In the genomic region with DNA sequence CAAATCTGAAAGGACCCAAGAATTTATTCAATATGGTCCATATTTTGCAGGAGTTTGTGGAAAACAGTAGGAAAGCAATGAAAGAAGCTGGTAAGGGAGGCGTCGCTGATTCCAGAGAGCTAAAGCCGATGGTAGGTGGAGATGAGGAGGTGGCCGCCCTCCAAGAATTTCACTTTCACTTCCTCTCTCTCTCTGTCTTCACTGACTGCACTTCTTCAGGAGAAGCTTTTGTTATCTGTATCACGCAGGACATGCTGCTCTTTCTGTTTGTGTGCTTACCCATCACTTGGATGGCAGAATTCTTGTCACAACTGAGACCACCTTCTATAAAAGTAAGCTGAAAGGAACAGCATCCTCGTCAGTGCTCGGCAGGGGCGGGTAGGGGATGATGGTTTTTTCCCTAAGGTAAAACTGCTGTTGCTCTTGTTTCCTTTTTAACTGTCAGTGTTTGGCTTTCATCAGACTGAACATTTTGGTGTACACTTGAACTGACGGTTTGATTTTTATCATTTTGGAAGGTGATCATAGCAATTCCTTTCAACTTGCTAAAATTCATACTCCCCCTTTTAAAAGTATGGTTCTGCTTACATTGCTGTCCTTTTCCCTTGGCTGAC, we compare ENCODE assay signal across 8 cellular contexts.
DNase-seq lines count a peak whose midpoint lies in the region; ATAC-seq, FAIRE-seq and TF ChIP-seq lines count a peak whose summit lies in the region.

No MANE protein-coding gene starts in this region.

- H3K18ac ChIP-seq in IMR-90 (ENCODE audit: low read depth, low read length): no peak overlapping the region

- H2BK15ac ChIP-seq in IMR-90 (ENCODE audit: low read depth, low read length): no peak overlapping the region

- H3K9me3 Mint-ChIP-seq in activated T-cell treated with anti-CD3 and anti-CD28 coated beads, Interleukin-2, amount 50 U/mL, for 72 hours: no peaks in the 10 kb centered on the region

- H3K4ac ChIP-seq in IMR-90 (ENCODE audit: low read depth, low read length): no peak overlapping the region

- H3K4me3 Mint-ChIP-seq in activated T-cell treated with anti-CD3 and anti-CD28 coated beads, Interleukin-2, amount 50 U/mL, for 72 hours: peak overlapping the region; percentile 79 to 94

- POLR2A ChIA-PET in IMR-90 (lab: Charles Lee; ENCODE audit: unreplicated experiment): no interaction called here

- no CpG with 5 or more reads among the region's 9 CpGs for WGBS in IMR-90 (ENCODE audit: extremely low coverage in 2 of 2, insufficient read length in 1 of 2), 2 experiments

- no peak overlapping the region for H2BK120ac ChIP-seq in IMR-90 (ENCODE audit: low read depth, low read length)

- no peak overlapping the region for H4K91ac ChIP-seq in IMR-90 (ENCODE audit: insufficient read depth, low read depth, low read length)

- peak; percentile 99 for ATAC-seq in GM21528 (IDR thresholded peaks at IDR 0.05; ENCODE audit: low FRiP score, unreplicated experiment)
- no peak for ATAC-seq in IMR-90 (ENCODE audit: low read depth)
- ATAC-seq in activated T-cell treated with anti-CD3 and anti-CD28 coated beads, Interleukin-2, amount 50 U/mL, for 72 hours (replicated peaks in 1 of 2): peak; percentile 80 to 92

- no TSS peak for BruUV-seq in IMR-90 (replicated peaks; lab: Mats Ljungman, UMichigan)

- H2AK9ac ChIP-seq in IMR-90 (replicated peaks; ENCODE audit: low read depth, low read length, poor library complexity): no peak overlapping the region

- H3K36me3 Mint-ChIP-seq in activated T-cell treated with anti-CD3 and anti-CD28 coated beads, Interleukin-2, amount 50 U/mL, for 72 hours (ENCODE audit: insufficient read depth in 2 of 2): peaks cover 0 to 1% of the 10 kb centered on the region in 2 donors

- no peak overlapping the region for H2BK5ac ChIP-seq in IMR-90 (ENCODE audit: low read depth, low read length, poor library complexity, severe bottlenecking)

- peaks cover 10% of the 10 kb centered on the region for H3K4me1 Mint-ChIP-seq in activated T-cell treated with anti-CD3 and anti-CD28 coated beads, Interleukin-2, amount 50 U/mL, for 72 hours (ENCODE audit: low read depth)

- no peak overlapping the region for H3K14ac ChIP-seq in IMR-90 (replicated peaks; ENCODE audit: low read depth, low read length)

- H4K20me1 ChIP-seq in IMR-90 (ENCODE audit: insufficient read depth, low read length): no peaks in the 10 kb centered on the region

- H3K27me3 ChIP-seq in IMR-90 (ENCODE audit: control insufficient read depth, insufficient read depth, low read length) (no peaks in the 10 kb centered on the region), muscle layer of colon (ENCODE audit: control insufficient read depth in 1 of 2, insufficient read depth in 2 of 2, low read length in 2 of 2) (no peaks in the 10 kb centered on the region)

- no peaks in the 10 kb centered on the region for H3K79me1 ChIP-seq in IMR-90 (ENCODE audit: low read depth in 1 of 2, low read length in 2 of 2)

- DNase-seq in GM12891 (ENCODE audit: insufficient read length, low spot score) (peak; percentile 26), IMR-90 (no peak), RCC 7860 (ENCODE audit: low spot score) (no peak), DMS79 treated with DMSO at 0.1 percent for 48 hours (lab: John Stamatoyannopoulos, UW) (no peak), dermis blood vessel endothelial cell (no peak)
- DNase-seq in activated T-cell treated with anti-CD3 and anti-CD28 coated beads, Interleukin-2, amount 50 U/mL, for 72 hours: peak; percentile 12 to 34

- CTCF ChIA-PET in IMR-90 (lab: Yijun Ruan, JAX): no interaction called here

- dilution Hi-C loops in IMR-90 (cut with HindIII; ENCODE audit: low sequenced_read_pairs, unreplicated experiment): no loop called here

- no peak overlapping the region for H4K5ac ChIP-seq in IMR-90 (ENCODE audit: low read depth, low read length)

- H3K36me3 ChIP-seq in IMR-90 (ENCODE audit: control insufficient read depth, insufficient read depth, low read length) (peaks cover 3% of the 10 kb centered on the region; the same call in 1 of the 2 replicates), muscle layer of colon (ENCODE audit: insufficient read depth, low read length) (no peaks in the 10 kb centered on the region)

- peak overlapping the region; percentile 88 for H3K27ac Mint-ChIP-seq in activated T-cell treated with anti-CD3 and anti-CD28 coated beads, Interleukin-2, amount 50 U/mL, for 72 hours

- no peaks in the 10 kb centered on the region for H3K27me3 Mint-ChIP-seq in activated T-cell treated with anti-CD3 and anti-CD28 coated beads, Interleukin-2, amount 50 U/mL, for 72 hours (ENCODE audit: low read depth)

- no peak overlapping the region for H2BK20ac ChIP-seq in IMR-90 (ENCODE audit: low read depth, low read length)

- no peak overlapping the region for H4K8ac ChIP-seq in IMR-90 (ENCODE audit: low read depth in 2 of 2, low read length in 2 of 2)

- FAIRE-seq in GM12891 (lab: Jason Lieb, UNC) (peak; percentile 79), RCC 7860 (lab: Jason Lieb, UNC) (no peak)

- H2AK5ac ChIP-seq in IMR-90 (ENCODE audit: low read depth, low read length): no peak overlapping the region

- no peak for TF ChIP-seq CTCF in IMR-90 (conservative IDR thresholded peaks at IDR 0.05; ENCODE audit: low read depth, low read length)

- no peaks in the 10 kb centered on the region for H3K9me1 ChIP-seq in IMR-90 (ENCODE audit: insufficient read depth, low read length)

- H3K4me2 ChIP-seq in IMR-90 (ENCODE audit: low read depth, low read length): peak overlapping the region; percentile 60; the same call in 1 of the 2 replicates

- TF ChIP-seq RAD21 in IMR-90 (IDR thresholded peaks at IDR 0.05; ENCODE audit: low read length): no peak

- H3K9ac ChIP-seq in IMR-90 (ENCODE audit: low read depth, low read length): no peak overlapping the region
- H3K9ac ChIP-seq in muscle layer of colon (ENCODE audit: low read length): no peak overlapping the region

- H3K56ac ChIP-seq in IMR-90 (ENCODE audit: extremely low read depth, insufficient read depth, low read length): no peak overlapping the region

- no peaks in the 10 kb centered on the region for H3K4me1 ChIP-seq in IMR-90 (ENCODE audit: control insufficient read depth, insufficient read depth, low read length)
- H3K4me1 ChIP-seq in muscle layer of colon (ENCODE audit: insufficient read depth, low read length): no peaks in the 10 kb centered on the region

- H3K4me3 ChIP-seq in IMR-90 (ENCODE audit: insufficient read depth, low read depth, low read length): no peak overlapping the region
- H3K4me3 ChIP-seq in muscle layer of colon (ENCODE audit: low read depth in 1 of 2, low read length in 2 of 2): peak overlapping the region; percentile 39 to 62

- H2AFZ ChIP-seq in IMR-90 (replicated peaks; ENCODE audit: low read length, poor library complexity): no peak overlapping the region

- H3K9me3 ChIP-seq in IMR-90 (ENCODE audit: control insufficient read depth, insufficient read depth, low read length): no peaks in the 10 kb centered on the region
- no peaks in the 10 kb centered on the region for H3K9me3 ChIP-seq in muscle layer of colon (ENCODE audit: low read length)

- in situ Hi-C loops in IMR-90 (cut with MboI; ENCODE audit: low sequenced_read_pairs): loop anchor here (25.0 kb wide), 1 partner anchor 102 kb away; no protein-coding TSS in a partner anchor

- no peak overlapping the region for H3K23ac ChIP-seq in IMR-90 (ENCODE audit: low read depth, low read length)

- H3K27ac ChIP-seq in IMR-90 (ENCODE audit: insufficient read depth, low read length) (no peak overlapping the region), muscle layer of colon (ENCODE audit: low read depth, low read length) (no peak overlapping the region)

- no peak for TF ChIP-seq POLR2A in GM12891 (IDR thresholded peaks at IDR 0.05; ENCODE audit: low read depth, low read length)
- no peak for TF ChIP-seq POLR2A in IMR-90 (IDR thresholded peaks at IDR 0.05; ENCODE audit: low read depth, low read length)

- intact Hi-C loops in IMR-90 (cut with micrococcal nuclease): no loop called here

TF ChIP-seq in GM12891, 5 proteins besides CTCF, POLR2A, EP300 and RAD21:
- TF ChIP-seq SPI1 (IDR thresholded peaks at IDR 0.05; ENCODE audit: low read depth, low read length) (peak; percentile 100), POU2F2 (IDR thresholded peaks at IDR 0.05; ENCODE audit: low read depth, low read length) (no peak)
TF ChIP-seq in GM12891: peak in this region for 1.

TF ChIP-seq in IMR-90, 13 proteins besides CTCF, POLR2A, EP300 and RAD21:
- TF ChIP-seq RCOR1 (IDR thresholded peaks at IDR 0.05; ENCODE audit: insufficient replicate concordance, low read length) (no peak), RFX5 (IDR thresholded peaks at IDR 0.05; ENCODE audit: low read depth, low read length) (no peak), NFE2L2 (IDR thresholded peaks at IDR 0.05; ENCODE audit: low read depth, low read length) (no peak), BHLHE40 (IDR thresholded peaks at IDR 0.05; ENCODE audit: low read depth, low read length) (no peak), CHD1 (IDR thresholded peaks at IDR 0.05; ENCODE audit: low read depth, low read length) (no peak), FOS (IDR thresholded peaks at IDR 0.05; ENCODE audit: low read depth, low read length) (no peak), MXI1 (IDR thresholded peaks at IDR 0.05; ENCODE audit: borderline replicate concordance, low read depth, low read length) (no peak), SMC3 (IDR thresholded peaks at IDR 0.05; ENCODE audit: low read depth, low read length) (no peak), CEBPB (IDR thresholded peaks at IDR 0.05; ENCODE audit: low read depth, low read length) (no peak), MAZ (IDR thresholded peaks at IDR 0.05; ENCODE audit: borderline replicate concordance, low read depth, low read length) (no peak), MAFK (IDR thresholded peaks at IDR 0.05; ENCODE audit: low read depth, low read length) (no peak)
- TF ChIP-seq, protein P1, sequence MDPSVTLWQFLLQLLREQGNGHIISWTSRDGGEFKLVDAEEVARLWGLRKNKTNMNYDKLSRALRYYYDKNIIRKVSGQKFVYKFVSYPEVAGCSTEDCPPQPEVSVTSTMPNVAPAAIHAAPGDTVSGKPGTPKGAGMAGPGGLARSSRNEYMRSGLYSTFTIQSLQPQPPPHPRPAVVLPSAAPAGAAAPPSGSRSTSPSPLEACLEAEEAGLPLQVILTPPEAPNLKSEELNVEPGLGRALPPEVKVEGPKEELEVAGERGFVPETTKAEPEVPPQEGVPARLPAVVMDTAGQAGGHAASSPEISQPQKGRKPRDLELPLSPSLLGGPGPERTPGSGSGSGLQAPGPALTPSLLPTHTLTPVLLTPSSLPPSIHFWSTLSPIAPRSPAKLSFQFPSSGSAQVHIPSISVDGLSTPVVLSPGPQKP (IDR thresholded peaks at IDR 0.05; ENCODE audit: borderline replicate concordance, low read depth, low read length): no peak
- TF ChIP-seq, protein P2, sequence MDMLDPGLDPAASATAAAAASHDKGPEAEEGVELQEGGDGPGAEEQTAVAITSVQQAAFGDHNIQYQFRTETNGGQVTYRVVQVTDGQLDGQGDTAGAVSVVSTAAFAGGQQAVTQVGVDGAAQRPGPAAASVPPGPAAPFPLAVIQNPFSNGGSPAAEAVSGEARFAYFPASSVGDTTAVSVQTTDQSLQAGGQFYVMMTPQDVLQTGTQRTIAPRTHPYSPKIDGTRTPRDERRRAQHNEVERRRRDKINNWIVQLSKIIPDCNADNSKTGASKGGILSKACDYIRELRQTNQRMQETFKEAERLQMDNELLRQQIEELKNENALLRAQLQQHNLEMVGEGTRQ (IDR thresholded peaks at IDR 0.05; ENCODE audit: low read depth, low read length): no peak

Comparison
In these comparisons a context has a peak if more than half of its experiments do, and no peak if none do; other contexts are left out.
1. DNase-seq: peak in GM12891 (single experiment) and activated T-cell treated with anti-CD3 and anti-CD28 coated beads, Interleukin-2, amount 50 U/mL, for 72 hours (2 of 2); none in IMR-90 (single experiment), RCC 7860 (single experiment), DMS79 treated with DMSO at 0.1 percent for 48 hours (single experiment) and dermis blood vessel endothelial cell (single experiment).